Comparison of ENCODE assay signal across 13 cellular contexts in the genomic region with DNA sequence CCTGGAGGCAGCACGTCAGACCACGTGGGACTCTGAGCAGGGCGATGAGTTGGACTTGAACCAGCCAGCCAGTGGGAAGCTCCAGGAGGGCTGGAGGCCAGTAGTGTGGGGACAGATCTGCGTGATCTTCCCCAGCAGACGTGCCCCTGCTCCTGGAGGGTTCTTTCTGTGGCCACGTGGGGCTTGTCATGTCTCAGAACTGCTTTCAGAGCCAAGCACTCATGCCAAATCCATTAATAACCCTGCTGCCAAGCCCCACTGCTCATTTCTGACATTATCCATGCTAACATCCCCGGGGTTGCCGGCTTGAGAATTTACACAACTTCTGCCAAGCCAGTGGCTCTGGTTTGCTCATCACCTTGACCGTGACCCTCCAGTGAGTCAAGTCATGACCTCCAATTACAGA. TPM values are rescaled to one million over a fixed set of nuclear protein-coding genes. Genes with fewer than 3 reads are reported as not detected.
DNase-seq lines count a peak whose midpoint lies in the region; ATAC-seq, FAIRE-seq and TF ChIP-seq lines count a peak whose summit lies in the region.
"Had no signal": no experiment of that assay in that cellular context is flagged by ENCODE, and none has a peak within 500 bp of the region (broad histone marks: within the 10 kb centered on the region; RNA-seq: fewer than 3 reads in every experiment).

No MANE protein-coding gene starts in this region.

- FAIRE-seq in GM19239 (lab: Jason Lieb, UNC): no peak

- no peaks in the 10 kb centered on the region for H3K4me1 Mint-ChIP-seq in osteocyte (ENCODE audit: unreplicated experiment)
- H3K4me1 Mint-ChIP-seq: activated naive CD4-positive, alpha-beta T cell treated with anti-CD3 and anti-CD28 coated beads, Interleukin-2, amount 10 ng/mL, durations not matched to agents 7 days and 5 days had no signal

- no peak overlapping the region for H2AFZ ChIP-seq in SK-N-SH (ENCODE audit: low read depth)

- H3K27me3 Mint-ChIP-seq in osteocyte (ENCODE audit: unreplicated experiment): no peaks in the 10 kb centered on the region

- DNase-seq in AG10803 (ENCODE audit: low read depth) (peak; percentile 84), SK-N-SH (peak; percentile 76), foreskin melanocyte (peak; percentile 24), omental fat pad (ENCODE audit: low spot score) (peak; percentile 57), GM19239 (ENCODE audit: insufficient read length, low spot score) (no peak), osteocyte (ENCODE audit: extremely low spot score, unreplicated experiment) (no peak), GM20000 (ENCODE audit: low spot score) (no peak)
- DNase-seq: activated naive CD4-positive, alpha-beta T cell treated with anti-CD3 and anti-CD28 coated beads, Interleukin-2, amount 10 ng/mL, durations not matched to agents 7 days and 5 days; AML-193; effector CD4-positive, alpha-beta T cell; NCI-H510A; occipital lobe had no signal

- H3K27ac Mint-ChIP-seq in osteocyte (ENCODE audit: unreplicated experiment): no peak overlapping the region
- H3K27ac Mint-ChIP-seq: activated naive CD4-positive, alpha-beta T cell treated with anti-CD3 and anti-CD28 coated beads, Interleukin-2, amount 10 ng/mL, durations not matched to agents 7 days and 5 days had no signal

- H3K4me3 Mint-ChIP-seq in osteocyte (ENCODE audit: unreplicated experiment): no peak overlapping the region
- H3K4me3 Mint-ChIP-seq: activated naive CD4-positive, alpha-beta T cell treated with anti-CD3 and anti-CD28 coated beads, Interleukin-2, amount 10 ng/mL, durations not matched to agents 7 days and 5 days had no signal

- H3K36me3 Mint-ChIP-seq in osteocyte (ENCODE audit: unreplicated experiment): peaks cover 4% of the 10 kb centered on the region
- H3K36me3 Mint-ChIP-seq: activated naive CD4-positive, alpha-beta T cell treated with anti-CD3 and anti-CD28 coated beads, Interleukin-2, amount 10 ng/mL, durations not matched to agents 7 days and 5 days had no signal

- no peaks in the 10 kb centered on the region for H3K79me2 ChIP-seq in SK-N-SH (ENCODE audit: insufficient read depth)

- H3K9ac ChIP-seq in SK-N-SH: no peak overlapping the region

- TF ChIP-seq RAD21 in SK-N-SH (IDR thresholded peaks at IDR 0.05; ENCODE audit: low read length): no peak

- ATAC-seq in omental fat pad (ENCODE audit: low FRiP score): peak; percentile 53
- no peak for ATAC-seq in GM19455 (IDR thresholded peaks at IDR 0.05; ENCODE audit: unreplicated experiment)

- H3K9me2 ChIP-seq in SK-N-SH: no peaks in the 10 kb centered on the region

- 15% methylated on average over 4 of the region's 9 CpGs for WGBS in SK-N-SH (ENCODE audit: low lambda C conversion rate)

- H3F3A ChIP-seq in SK-N-SH (replicated peaks; ENCODE audit: insufficient read depth): peaks cover 5% of the 10 kb centered on the region

- TF ChIP-seq CTCF in AG10803 (conservative IDR thresholded peaks at IDR 0.05; ENCODE audit: low read length): no peak
- TF ChIP-seq CTCF in SK-N-SH (IDR thresholded peaks at IDR 0.05): no peak
- TF ChIP-seq CTCF in omental fat pad (IDR thresholded peaks at IDR 0.05): no peak
- TF ChIP-seq CTCF in osteocyte (IDR thresholded peaks at IDR 0.05): no peak
- TF ChIP-seq CTCF in GM20000 (IDR thresholded peaks at IDR 0.05; ENCODE audit: extremely low read depth, missing control alignments): no peak

- H4K20me1 ChIP-seq in SK-N-SH (ENCODE audit: insufficient read depth): no peaks in the 10 kb centered on the region; the same call in 1 of the 2 replicates

- peaks cover 0 to 2% of the 10 kb centered on the region in 2 experiments for H3K36me3 ChIP-seq in SK-N-SH (replicated peaks in 1 of 2; ENCODE audit: control insufficient read depth in 1 of 2, insufficient read depth in 2 of 2, low read length in 1 of 2)

- H3K4me3 ChIP-seq in AG10803 (ENCODE audit: low read length): no peak overlapping the region
- no peak overlapping the region for H3K4me3 ChIP-seq in SK-N-SH (ENCODE audit: low read depth in 2 of 2, low read length in 1 of 2)

- POLR2A ChIA-PET in SK-N-SH (lab: Yijun Ruan, JAX): interaction anchor here (1.0 kb wide), 1 partner anchor 22 kb away, joined by 3 read pairs; no protein-coding TSS in a partner anchor

- peaks cover 13 to 61% of the 10 kb centered on the region in 2 experiments; a peak in 3 of 4 replicates for H3K4me1 ChIP-seq in SK-N-SH (ENCODE audit: control insufficient read depth in 1 of 2, insufficient read depth in 2 of 2, low read depth in 1 of 2, low read length in 1 of 2)

- H3K9me3 Mint-ChIP-seq in osteocyte (ENCODE audit: unreplicated experiment): no peaks in the 10 kb centered on the region
- H3K9me3 Mint-ChIP-seq: activated naive CD4-positive, alpha-beta T cell treated with anti-CD3 and anti-CD28 coated beads, Interleukin-2, amount 10 ng/mL, durations not matched to agents 7 days and 5 days had no signal

- no peaks in the 10 kb centered on the region for H3K9me3 ChIP-seq in SK-N-SH

- peak overlapping the region in 1 of 2 experiments; percentile 68; a peak in 2 of 4 replicates for H3K27ac ChIP-seq in SK-N-SH (ENCODE audit: low read depth in 2 of 2, low read length in 1 of 2)

- peak in 1 of 2 experiments; percentile 83; a peak in 2 of 4 replicates for TF ChIP-seq EP300 in SK-N-SH (IDR thresholded peaks at IDR 0.05; ENCODE audit: borderline replicate concordance in 1 of 2, low read depth in 1 of 2, low read length in 1 of 2)

- H3K27me3 ChIP-seq in SK-N-SH (ENCODE audit: insufficient read depth): no peaks in the 10 kb centered on the region

- CTCF ChIA-PET in SK-N-SH (lab: Yijun Ruan, JAX): interaction anchor here (3.2 kb wide), 1 partner anchor 34 kb away, joined by 10 read pairs; no protein-coding TSS in a partner anchor

- no peak overlapping the region for H3K4me2 ChIP-seq in SK-N-SH

TF ChIP-seq in SK-N-SH, 30 proteins besides CTCF, POLR2A, EP300 and RAD21 (continues in another document):
- TF ChIP-seq NRF1 (IDR thresholded peaks at IDR 0.05; ENCODE audit: low read depth, low read length) (no peak), FOXM1 (IDR thresholded peaks at IDR 0.05; ENCODE audit: low read depth) (no peak), RXRA (IDR thresholded peaks at IDR 0.05; ENCODE audit: borderline replicate concordance, low read depth) (peak; percentile 83; the same call in 1 of the 2 replicates), YY1 (IDR thresholded peaks at IDR 0.05; ENCODE audit: low read depth) (no peak), GATA2 (CRISPR knock-in tag; IDR thresholded peaks at IDR 0.05) (peak; percentile 30; the same call in 1 of the 2 replicates), SIN3A (IDR thresholded peaks at IDR 0.05; ENCODE audit: borderline replicate concordance, low read depth, low read length) (no peak), TEAD4 (IDR thresholded peaks at IDR 0.05; ENCODE audit: borderline replicate concordance, insufficient read depth) (no peak; the same call in 1 of the 2 replicates), RCOR1 (IDR thresholded peaks at IDR 0.05; ENCODE audit: low read length) (peak; percentile 79), JUND (IDR thresholded peaks at IDR 0.05) (peak; percentile 48), ELF1 (IDR thresholded peaks at IDR 0.05) (no peak), TCF12 (IDR thresholded peaks at IDR 0.05) (peak; percentile 90), RFX5 (IDR thresholded peaks at IDR 0.05; ENCODE audit: low read length) (no peak), SMC3 (IDR thresholded peaks at IDR 0.05; ENCODE audit: low read depth, low read length) (no peak), FOSL2 (IDR thresholded peaks at IDR 0.05; ENCODE audit: borderline replicate concordance, low read depth) (peak; percentile 3; the same call in 1 of the 2 replicates), MEF2A (IDR thresholded peaks at IDR 0.05; ENCODE audit: borderline replicate concordance, low read depth) (no peak)
- TF ChIP-seq, protein P1, sequence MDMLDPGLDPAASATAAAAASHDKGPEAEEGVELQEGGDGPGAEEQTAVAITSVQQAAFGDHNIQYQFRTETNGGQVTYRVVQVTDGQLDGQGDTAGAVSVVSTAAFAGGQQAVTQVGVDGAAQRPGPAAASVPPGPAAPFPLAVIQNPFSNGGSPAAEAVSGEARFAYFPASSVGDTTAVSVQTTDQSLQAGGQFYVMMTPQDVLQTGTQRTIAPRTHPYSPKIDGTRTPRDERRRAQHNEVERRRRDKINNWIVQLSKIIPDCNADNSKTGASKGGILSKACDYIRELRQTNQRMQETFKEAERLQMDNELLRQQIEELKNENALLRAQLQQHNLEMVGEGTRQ (IDR thresholded peaks at IDR 0.05; ENCODE audit: borderline replicate concordance, low read depth, low read length): no peak
- TF ChIP-seq, protein P2, sequence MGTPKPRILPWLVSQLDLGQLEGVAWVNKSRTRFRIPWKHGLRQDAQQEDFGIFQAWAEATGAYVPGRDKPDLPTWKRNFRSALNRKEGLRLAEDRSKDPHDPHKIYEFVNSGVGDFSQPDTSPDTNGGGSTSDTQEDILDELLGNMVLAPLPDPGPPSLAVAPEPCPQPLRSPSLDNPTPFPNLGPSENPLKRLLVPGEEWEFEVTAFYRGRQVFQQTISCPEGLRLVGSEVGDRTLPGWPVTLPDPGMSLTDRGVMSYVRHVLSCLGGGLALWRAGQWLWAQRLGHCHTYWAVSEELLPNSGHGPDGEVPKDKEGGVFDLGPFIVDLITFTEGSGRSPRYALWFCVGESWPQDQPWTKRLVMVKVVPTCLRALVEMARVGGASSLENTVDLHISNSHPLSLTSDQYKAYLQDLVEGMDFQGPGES (IDR thresholded peaks at IDR 0.05; ENCODE audit: low read depth, low read length): no peak
- TF ChIP-seq, protein P3, sequence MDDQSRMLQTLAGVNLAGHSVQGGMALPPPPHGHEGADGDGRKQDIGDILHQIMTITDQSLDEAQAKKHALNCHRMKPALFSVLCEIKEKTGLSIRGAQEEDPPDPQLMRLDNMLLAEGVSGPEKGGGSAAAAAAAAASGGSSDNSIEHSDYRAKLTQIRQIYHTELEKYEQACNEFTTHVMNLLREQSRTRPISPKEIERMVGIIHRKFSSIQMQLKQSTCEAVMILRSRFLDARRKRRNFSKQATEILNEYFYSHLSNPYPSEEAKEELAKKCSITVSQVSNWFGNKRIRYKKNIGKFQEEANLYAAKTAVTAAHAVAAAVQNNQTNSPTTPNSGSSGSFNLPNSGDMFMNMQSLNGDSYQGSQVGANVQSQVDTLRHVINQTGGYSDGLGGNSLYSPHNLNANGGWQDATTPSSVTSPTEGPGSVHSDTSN (IDR thresholded peaks at IDR 0.05): peak; percentile 87

RNA-seq across cellular contexts. Expression of a gene that starts 38.3 kb away (rescaled TPM):
- 6.8 and 9.1 TPM in 2 replicates for polyA plus RNA-seq in SK-N-SH (2012; rRNA removed)
- 6.5 and 8.5 TPM in 2 replicates for polyA plus RNA-seq in SK-N-SH (2012; cell fraction: cytosol; rRNA removed)
- polyA plus RNA-seq in SK-N-SH (2012; cell fraction: nucleus; rRNA removed): 11.2 and 11.3 TPM in 2 replicates
- total RNA-seq in omental fat pad (10 to 100 TPM; 51.9 to 86.1 (median 77.0) TPM), osteocyte (12.4 and 13.0 TPM in 2 replicates)

Comparison
In these comparisons a context has a peak if more than half of its experiments do, and no peak if none do; other contexts are left out.
1. DNase-seq: peak in AG10803 (single experiment), SK-N-SH (single experiment), foreskin melanocyte (single experiment) and omental fat pad (single experiment); none in GM19239 (single experiment), osteocyte (single experiment) and GM20000 (single experiment).